22 cellular contexts compared by ENCODE assay signal in the genomic region with DNA sequence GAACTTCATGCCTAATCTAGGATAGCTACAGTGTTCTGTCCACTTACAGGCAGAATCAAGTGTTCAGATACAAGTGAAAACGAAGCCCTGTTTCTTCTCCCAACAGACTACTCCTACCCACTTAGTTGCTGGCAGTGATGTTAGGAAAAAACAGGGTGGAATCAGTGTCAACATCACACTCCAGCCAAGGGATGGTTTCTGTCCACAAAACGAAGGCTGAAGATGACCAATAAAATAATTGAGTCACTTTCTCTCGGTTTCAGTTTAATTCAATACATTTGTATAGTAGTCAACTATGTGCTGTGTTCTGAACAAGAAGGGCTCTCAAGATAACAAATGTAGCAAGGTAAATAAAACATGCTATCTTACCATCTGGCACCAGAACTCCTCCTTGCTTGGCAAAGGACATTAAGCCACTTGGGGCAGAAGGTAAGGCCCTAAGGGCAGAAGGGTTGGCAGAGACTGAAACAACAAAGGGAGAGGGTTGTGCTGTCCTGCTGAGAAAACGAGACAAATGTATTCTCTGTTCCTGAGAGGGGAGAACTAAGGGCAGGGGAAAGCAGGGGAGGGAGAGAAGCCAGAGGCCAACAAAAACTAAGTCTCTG.
A peak's percentile ranks its signal among the peaks of the same experiment; 100 is the strongest.
DNase-seq lines count a peak whose midpoint lies in the region; ATAC-seq and TF ChIP-seq lines count a peak whose summit lies in the region.
"Had no signal": no experiment of that assay in that cellular context is flagged by ENCODE, and none has a peak within 500 bp of the region (broad histone marks: within the 10 kb centered on the region; RNA-seq: fewer than 3 reads in every experiment).

No MANE protein-coding gene starts in this region.

- TF ChIP-seq CTCF in VCaP (conservative IDR thresholded peaks at IDR 0.05) (no peak), prostate gland (IDR thresholded peaks at IDR 0.05) (no peak)

- no peaks in the 10 kb centered on the region for H3K36me3 ChIP-seq in prostate gland
- H3K36me3 ChIP-seq: brain microvascular endothelial cell, SJCRH30, vagina had no signal

- no peak overlapping the region for H3K4me3 ChIP-seq in prostate gland
- H3K4me3 ChIP-seq: SJCRH30, vagina had no signal

- 17% methylated on average over 4 of the region's 4 CpGs for WGBS in prostate gland

- intact Hi-C loops in prostate gland (cut with DNase I) = no loop called here

- H3K27me3 ChIP-seq in prostate gland (replicated peaks; ENCODE audit: insufficient read depth) = no peaks in the 10 kb centered on the region
- H3K27me3 ChIP-seq: brain microvascular endothelial cell, vagina had no signal

- H3K27ac ChIP-seq in VCaP (peak overlapping the region; percentile 60), prostate gland (no peak overlapping the region)
- H3K27ac ChIP-seq: brain microvascular endothelial cell, SJCRH30, vagina had no signal

- ATAC-seq in HG02642 (IDR thresholded peaks at IDR 0.05; ENCODE audit: poor library complexity, unreplicated experiment) = no peak
- ATAC-seq in HG03280 (IDR thresholded peaks at IDR 0.05; ENCODE audit: unreplicated experiment) = no peak
- ATAC-seq in HG03520 (IDR thresholded peaks at IDR 0.05; ENCODE audit: unreplicated experiment) = no peak
- ATAC-seq: activated T-cell treated with anti-CD3 and anti-CD28 coated beads, Interleukin-2, amount 50 U/mL, for 72 hours; T-cell had no signal

- no peaks in the 10 kb centered on the region for H3K4me1 ChIP-seq in prostate gland (replicated peaks)
- H3K4me1 ChIP-seq: SJCRH30, vagina had no signal

- no peak for TF ChIP-seq POLR2A in prostate gland (IDR thresholded peaks at IDR 0.05)

- DNase-seq in NCI-H2171 treated with DMSO at 0.1 percent for 48 hours (lab: John Stamatoyannopoulos, UW) (peak; percentile 35), NCI-H2171 (lab: John Stamatoyannopoulos, UW) (no peak), EH (ENCODE audit: low read depth) (peak; percentile 23), prostate gland (ENCODE audit: low spot score) (peak; percentile 16)
- DNase-seq: activated CD4-positive, CD25-positive, alpha-beta regulatory T cell; activated naive CD4-positive, alpha-beta T cell treated with anti-CD3 and anti-CD28 coated beads for 36 hours; activated T-cell treated with anti-CD3 and anti-CD28 coated beads, Interleukin-2, amount 50 U/mL, for 72 hours; brain microvascular endothelial cell; CD4-positive, alpha-beta T cell; effector memory CD4-positive, alpha-beta T cell; erythroblast; foreskin melanocyte; NCI-H1436 treated with DMSO at 0.1 percent for 48 hours; NCI-H526; SJCRH30; stimulated activated naive CD4-positive, alpha-beta T cell; T-cell had no signal

- no peaks in the 10 kb centered on the region for H3K9me3 ChIP-seq in prostate gland
- H3K9me3 ChIP-seq: SJCRH30, vagina had no signal
